ENCODE assay signal across 11 cellular contexts in genomic region chr16:56518435-56518834, GRCh38. TPM values are rescaled to one million over a fixed set of nuclear protein-coding genes. Genes with fewer than 3 reads are reported as not detected.
DNase-seq lines count a peak whose midpoint lies in the region; ATAC-seq and TF ChIP-seq lines count a peak whose summit lies in the region.
"Had no signal": no experiment of that assay in that cellular context is flagged by ENCODE, and none has a peak within 500 bp of the region (broad histone marks: within the 10 kb centered on the region; RNA-seq: fewer than 3 reads in every experiment).

No MANE protein-coding gene starts in this region.

- no peak overlapping the region for H2AFZ ChIP-seq in DND-41 (ENCODE audit: low read depth, low read length)

- 0 out of 2 replicates have a peak, but pooled peaks cover 2% of the 10 kb centered on the region for H4K20me1 ChIP-seq in DND-41 (ENCODE audit: insufficient read depth, low read length)

- DNase-seq in DND-41, result no peak
- DNase-seq in Panc1 (ENCODE audit: low read depth, low spot score), result peak; percentile 18
- no peak for DNase-seq in effector memory CD8-positive, alpha-beta T cell
- DNase-seq in psoas muscle, result no peak
- no peak for DNase-seq in activated CD4-positive, CD25-positive, alpha-beta regulatory T cell (lab: John Stamatoyannopoulos, UW)
- no peak for DNase-seq in RPMI8226
- DNase-seq: effector CD4-positive, alpha-beta T cell; NCI-H2081 treated with DMSO at 0.1 percent for 48 hours; SIG-M5 had no signal

- H3K27ac Mint-ChIP-seq in effector memory CD8-positive, alpha-beta T cell, result peak overlapping the region; percentile 91

- H3K9me3 Mint-ChIP-seq in effector memory CD8-positive, alpha-beta T cell, result no peaks in the 10 kb centered on the region

- in situ Hi-C loops in Panc1 (cut with HindIII; ENCODE audit: low pct_unique_long_range_greater_than_20kb, low sequenced_read_pairs), result no loop called here

- H3K27me3 ChIP-seq in DND-41 (ENCODE audit: insufficient read depth, low read length, poor library complexity) (no peaks in the 10 kb centered on the region), Panc1 (ENCODE audit: control insufficient read depth, insufficient read depth, low read length) (no peaks in the 10 kb centered on the region), psoas muscle (ENCODE audit: insufficient read depth in 3 of 3, low read length in 2 of 3) (no peaks in the 10 kb centered on the region)

- peaks cover 14% of the 10 kb centered on the region for H3K36me3 Mint-ChIP-seq in effector memory CD8-positive, alpha-beta T cell (ENCODE audit: insufficient read depth)

- intact Hi-C loops in Panc1 (cut with micrococcal nuclease; ENCODE audit: unreplicated experiment), result no loop called here
- intact Hi-C loops in psoas muscle (cut with DNase I), result loop anchor here in 1 of 2 donors (5.0 to 10.0 kb wide), 2 partner anchors 84 to 186 kb away; no protein-coding TSS in a partner anchor

- TF ChIP-seq CTCF in DND-41 (IDR thresholded peaks at IDR 0.05; ENCODE audit: borderline replicate concordance, extremely low read depth, low read length, poor library complexity, severe bottlenecking) (no peak), Panc1 (IDR thresholded peaks at IDR 0.05) (no peak), psoas muscle (IDR thresholded peaks at IDR 0.05) (no peak)

- peaks cover 24% of the 10 kb centered on the region for H3K4me1 ChIP-seq in DND-41 (ENCODE audit: insufficient read depth, low read length)
- H3K4me1 ChIP-seq in Panc1 (ENCODE audit: control insufficient read depth, insufficient read depth, low read length), result peaks cover 33% of the 10 kb centered on the region
- peaks cover 29% of the 10 kb centered on the region for H3K4me1 ChIP-seq in psoas muscle

- H3K4me1 Mint-ChIP-seq in effector memory CD8-positive, alpha-beta T cell (ENCODE audit: low read depth in 2 of 2), result peaks cover 25 to 42% of the 10 kb centered on the region in 2 donors

- H3K4me3 ChIP-seq in DND-41 (ENCODE audit: low read depth in 1 of 2, low read length in 2 of 2) (no peak overlapping the region), Panc1 (ENCODE audit: low read depth in 2 of 2, low read length in 2 of 2) (no peak overlapping the region; a peak in 1 of 4 replicates), psoas muscle (peak overlapping the region; percentile 98)

- POLR2A ChIA-PET in Panc1 (lab: Charles Lee), result no interaction called here

- H3K36me3 ChIP-seq in DND-41 (ENCODE audit: insufficient read depth, low read length) (no peaks in the 10 kb centered on the region), Panc1 (ENCODE audit: control insufficient read depth, insufficient read depth, low read length) (no peaks in the 10 kb centered on the region; the same call in 1 of the 2 replicates), psoas muscle (ENCODE audit: insufficient read depth in 1 of 2, low read depth in 1 of 2) (no peaks in the 10 kb centered on the region)

- H3K4me2 ChIP-seq in DND-41 (ENCODE audit: insufficient read depth, low read length), result peak overlapping the region; percentile 99; the same call in 1 of the 2 replicates

- no peak for ATAC-seq in DND-41 (ENCODE audit: insufficient read depth, low read depth)
- ATAC-seq in Panc1, result no peak
- ATAC-seq in effector memory CD8-positive, alpha-beta T cell (replicated peaks), result no peak
- peak in 1 of 4 donors; percentile 26 for ATAC-seq in psoas muscle
- ATAC-seq in GM21737 (IDR thresholded peaks at IDR 0.05; ENCODE audit: unreplicated experiment), result no peak

- peaks cover 10% of the 10 kb centered on the region for H3K79me2 ChIP-seq in DND-41 (ENCODE audit: insufficient read depth, low read length)

- peak overlapping the region; percentile 80 to 81 for H3K4me3 Mint-ChIP-seq in effector memory CD8-positive, alpha-beta T cell

- no peak overlapping the region for H3K27ac ChIP-seq in DND-41 (ENCODE audit: low read length)
- H3K27ac ChIP-seq in Panc1 (ENCODE audit: low read length), result peak overlapping the region; percentile 48; the same call in 1 of the 2 replicates
- H3K27ac ChIP-seq in psoas muscle, result no peak overlapping the region

- WGBS in psoas muscle, 3 donors, result 44 to 65% (median 59%) methylated on average over 7 of the region's 7 CpGs

- H3K27me3 Mint-ChIP-seq in effector memory CD8-positive, alpha-beta T cell, result no peaks in the 10 kb centered on the region

- no peaks in the 10 kb centered on the region for H3K9me3 ChIP-seq in DND-41 (ENCODE audit: insufficient read depth, low read length, severe bottlenecking)
- H3K9me3 ChIP-seq in Panc1 (ENCODE audit: control insufficient read depth, insufficient read depth, low read depth, low read length), result no peaks in the 10 kb centered on the region
- H3K9me3 ChIP-seq in psoas muscle, result no peaks in the 10 kb centered on the region

- CTCF ChIA-PET in Panc1 (lab: Charles Lee), result no interaction called here

- no peak overlapping the region for H3K9ac ChIP-seq in DND-41 (ENCODE audit: low read depth, low read length)

- BruUV-seq in Panc1 (replicated peaks; lab: Mats Ljungman, UMichigan), result TSS peak; percentile 61

RNA-seq across cellular contexts. Expression of gene BBS2, which starts 1.4 kb away (rescaled TPM):
- total RNA-seq in Panc1 (2021; ENCODE audit: unreplicated experiment), result 24.0 TPM
- 23.8 TPM for polyA plus RNA-seq in Panc1 (2012; ENCODE audit: insufficient read length)
- 10 to 100 TPM; 29.1 to 70.6 (median 39.9) TPM for total RNA-seq in psoas muscle
- polyA plus RNA-seq in psoas muscle, result 10 to 100 TPM; 19.1 to 31.0 (median 30.3) TPM

RNA-seq across cellular contexts. Expression of gene MT4, which starts 46.4 kb away (rescaled TPM):
- total RNA-seq in Panc1 (2021; ENCODE audit: unreplicated experiment) (not detected), psoas muscle (not detected)
- polyA plus RNA-seq in Panc1 (2012; ENCODE audit: insufficient read length), result not detected
- polyA plus RNA-seq in psoas muscle, result not detected
- total RNA-seq: G401 had no signal
